17 cellular contexts compared by ENCODE assay signal in the genomic region with DNA sequence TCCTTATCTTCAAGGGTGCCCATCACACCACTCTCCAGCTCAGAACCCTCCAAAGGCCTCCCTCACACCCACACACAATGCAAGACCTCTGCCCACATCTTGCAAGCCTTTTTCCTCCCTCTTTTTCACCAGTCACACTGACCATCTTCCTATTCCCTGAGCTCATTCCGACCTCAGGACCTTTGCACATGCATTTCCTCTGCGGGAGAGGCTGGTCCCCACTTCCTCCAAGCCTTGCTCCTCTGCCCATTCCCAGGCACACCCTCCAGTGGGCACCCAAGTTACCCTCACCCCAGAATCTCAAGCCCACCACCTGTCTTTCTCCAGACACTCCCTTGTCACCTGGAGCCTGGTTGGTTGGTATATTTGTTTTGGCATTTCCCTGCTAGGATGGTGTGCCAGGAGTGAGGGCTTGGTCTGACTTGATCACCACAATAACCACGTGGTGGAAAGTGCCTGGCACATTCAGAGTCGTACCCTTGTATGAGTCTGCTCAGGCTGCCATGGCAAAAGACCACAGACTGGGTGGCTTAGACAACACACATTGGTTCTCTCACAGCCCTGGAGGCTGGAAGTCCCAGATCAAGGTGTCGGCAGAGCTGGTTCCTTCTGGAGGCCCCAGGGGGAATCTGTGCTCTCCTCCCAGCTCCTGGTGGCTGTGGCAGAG. TPM values are rescaled to one million over a fixed set of nuclear protein-coding genes. Genes with fewer than 3 reads are reported as not detected.
DNase-seq lines count a peak whose midpoint lies in the region; ATAC-seq lines count a peak whose summit lies in the region.
"Had no signal": no experiment of that assay in that cellular context is flagged by ENCODE, and none has a peak within 500 bp of the region (broad histone marks: within the 10 kb centered on the region; RNA-seq: fewer than 3 reads in every experiment).

No MANE protein-coding gene starts in this region.

- H3K27ac Mint-ChIP-seq in activated T-helper 17 cell treated with anti-CD3 and anti-CD28 coated beads, Interleukin-2, amount 50 U/mL, for 72 hours = peak overlapping the region; percentile 97
- peak overlapping the region; percentile 21 for H3K27ac Mint-ChIP-seq in memory B cell

- no peaks in the 10 kb centered on the region for H3K36me3 ChIP-seq in H7 (replicated peaks; ENCODE audit: control insufficient read depth, insufficient read depth, low read length)

- H3K4me1 Mint-ChIP-seq in activated T-helper 17 cell treated with anti-CD3 and anti-CD28 coated beads, Interleukin-2, amount 50 U/mL, for 72 hours = peaks cover 13% of the 10 kb centered on the region
- H3K4me1 Mint-ChIP-seq in memory B cell = peaks cover 20% of the 10 kb centered on the region

- H3K4me3 ChIP-seq in H7 (ENCODE audit: insufficient read depth, low read depth, low read length) = no peak overlapping the region
- H3K4me3 ChIP-seq: PC-9 had no signal

- H3K27me3 ChIP-seq in H7 (ENCODE audit: control insufficient read depth, insufficient read depth, low read length) = no peaks in the 10 kb centered on the region

- peak overlapping the region; percentile 44 for H3K4me3 Mint-ChIP-seq in activated T-helper 17 cell treated with anti-CD3 and anti-CD28 coated beads, Interleukin-2, amount 50 U/mL, for 72 hours
- no peak overlapping the region for H3K4me3 Mint-ChIP-seq in memory B cell

- DNase-seq in NCI-H2029 (lab: John Stamatoyannopoulos, UW) (peak; percentile 35), NCI-H2029 treated with DMSO at 0.1 percent for 48 hours (lab: John Stamatoyannopoulos, UW) (no peak), H4 (ENCODE audit: low spot score) (peak; percentile 39), memory B cell (ENCODE audit: low spot score in 2 of 2) (no peak), CD1c-positive myeloid dendritic cell (ENCODE audit: extremely low spot score) (no peak), H7 (no peak)
- DNase-seq in stimulated activated naive CD4-positive, alpha-beta T cell (lab: John Stamatoyannopoulos, UW) = no peak
- DNase-seq: DMS53, NCI-H1930, NCI-H510A, PC-9, SK-N-SH had no signal

- peak; percentile 96 for ATAC-seq in activated T-helper 17 cell treated with anti-CD3 and anti-CD28 coated beads, Interleukin-2, amount 50 U/mL, for 72 hours (replicated peaks)
- ATAC-seq in memory B cell (ENCODE audit: low read depth) = no peak

- H3K9me3 Mint-ChIP-seq in activated T-helper 17 cell treated with anti-CD3 and anti-CD28 coated beads, Interleukin-2, amount 50 U/mL, for 72 hours = peaks cover 4% of the 10 kb centered on the region
- no peaks in the 10 kb centered on the region for H3K9me3 Mint-ChIP-seq in memory B cell

- peaks cover 18% of the 10 kb centered on the region for H3K36me3 Mint-ChIP-seq in activated T-helper 17 cell treated with anti-CD3 and anti-CD28 coated beads, Interleukin-2, amount 50 U/mL, for 72 hours (ENCODE audit: low read depth)
- peaks cover 16% of the 10 kb centered on the region for H3K36me3 Mint-ChIP-seq in memory B cell

- H3K27me3 Mint-ChIP-seq in activated T-helper 17 cell treated with anti-CD3 and anti-CD28 coated beads, Interleukin-2, amount 50 U/mL, for 72 hours = no peaks in the 10 kb centered on the region
- no peaks in the 10 kb centered on the region for H3K27me3 Mint-ChIP-seq in memory B cell

RNA-seq across cellular contexts. Expression of a gene that starts 13.2 kb away (rescaled TPM):
- total RNA-seq in H4 (2014; rRNA removed; shearing (Covaris generic)) = 36.7 and 38.6 TPM in 2 replicates
- total RNA-seq in activated T-helper 17 cell treated with anti-CD3 and anti-CD28 coated beads, Interleukin-2, amount 50 U/mL, for 72 hours = 10 to 100 TPM; 13.0 to 59.1 TPM
- total RNA-seq in H7 (2014; rRNA removed; shearing (Covaris generic)) = 0.45 and 2.1 TPM in 2 replicates

RNA-seq across cellular contexts. Expression of a gene that starts 51.0 kb away (rescaled TPM):
- total RNA-seq in H4 (2014; rRNA removed; shearing (Covaris generic)) = 38.8 and 39.6 TPM in 2 replicates
- total RNA-seq in activated T-helper 17 cell treated with anti-CD3 and anti-CD28 coated beads, Interleukin-2, amount 50 U/mL, for 72 hours = 10 to 100 TPM; 14.2 to 32.5 TPM
- 1.6 and 3.9 TPM in 2 replicates for total RNA-seq in H7 (2014; rRNA removed; shearing (Covaris generic))

RNA-seq across cellular contexts. Expression of a gene that starts 58.4 kb away (rescaled TPM):
- total RNA-seq in H4 (2014; rRNA removed; shearing (Covaris generic)) = not detected in 2 replicates
- not detected for total RNA-seq in activated T-helper 17 cell treated with anti-CD3 and anti-CD28 coated beads, Interleukin-2, amount 50 U/mL, for 72 hours
- total RNA-seq in H7 (2014; rRNA removed; shearing (Covaris generic)) = 0.31 and 0.55 TPM in 2 replicates
- total RNA-seq: activated CD8-positive, alpha-beta memory T cell treated with anti-CD3 and anti-CD28 coated beads for 36 hours; cardiac septum; fibroblast of villous mesenchyme; PC-9; skeletal muscle tissue had no signal

Comparison
In these comparisons a context has a peak if more than half of its experiments do, and no peak if none do; other contexts are left out.
1. DNase-seq: peak in NCI-H2029 (single experiment) and H4 (single experiment); none in NCI-H2029 treated with DMSO at 0.1 percent for 48 hours (single experiment), memory B cell (0 of 2), CD1c-positive myeloid dendritic cell (single experiment), H7 (single experiment) and stimulated activated naive CD4-positive, alpha-beta T cell (0 of 6).